1 cellular context compared by ENCODE assay signal in genomic region chr1:181189691-181190361, GRCh38.
TF ChIP-seq lines count a peak whose summit lies in the region.

No MANE protein-coding gene starts in this region.

TF ChIP-seq in K562, 482 proteins besides CTCF, POLR2A, EP300 and RAD21 (continued from another document and continues in another):
- TF ChIP-seq, protein P1, sequence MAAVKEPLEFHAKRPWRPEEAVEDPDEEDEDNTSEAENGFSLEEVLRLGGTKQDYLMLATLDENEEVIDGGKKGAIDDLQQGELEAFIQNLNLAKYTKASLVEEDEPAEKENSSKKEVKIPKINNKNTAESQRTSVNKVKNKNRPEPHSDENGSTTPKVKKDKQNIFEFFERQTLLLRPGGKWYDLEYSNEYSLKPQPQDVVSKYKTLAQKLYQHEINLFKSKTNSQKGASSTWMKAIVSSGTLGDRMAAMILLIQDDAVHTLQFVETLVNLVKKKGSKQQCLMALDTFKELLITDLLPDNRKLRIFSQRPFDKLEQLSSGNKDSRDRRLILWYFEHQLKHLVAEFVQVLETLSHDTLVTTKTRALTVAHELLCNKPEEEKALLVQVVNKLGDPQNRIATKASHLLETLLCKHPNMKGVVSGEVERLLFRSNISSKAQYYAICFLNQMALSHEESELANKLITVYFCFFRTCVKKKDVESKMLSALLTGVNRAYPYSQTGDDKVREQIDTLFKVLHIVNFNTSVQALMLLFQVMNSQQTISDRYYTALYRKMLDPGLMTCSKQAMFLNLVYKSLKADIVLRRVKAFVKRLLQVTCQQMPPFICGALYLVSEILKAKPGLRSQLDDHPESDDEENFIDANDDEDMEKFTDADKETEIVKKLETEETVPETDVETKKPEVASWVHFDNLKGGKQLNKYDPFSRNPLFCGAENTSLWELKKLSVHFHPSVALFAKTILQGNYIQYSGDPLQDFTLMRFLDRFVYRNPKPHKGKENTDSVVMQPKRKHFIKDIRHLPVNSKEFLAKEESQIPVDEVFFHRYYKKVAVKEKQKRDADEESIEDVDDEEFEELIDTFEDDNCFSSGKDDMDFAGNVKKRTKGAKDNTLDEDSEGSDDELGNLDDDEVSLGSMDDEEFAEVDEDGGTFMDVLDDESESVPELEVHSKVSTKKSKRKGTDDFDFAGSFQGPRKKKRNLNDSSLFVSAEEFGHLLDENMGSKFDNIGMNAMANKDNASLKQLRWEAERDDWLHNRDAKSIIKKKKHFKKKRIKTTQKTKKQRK (IDR thresholded peaks at IDR 0.05; ENCODE audit: borderline replicate concordance, low read depth, low read length), result no peak
- no peak for TF ChIP-seq TSHZ1 (CRISPR knock-in tag; IDR thresholded peaks at IDR 0.05)
- TF ChIP-seq ZNF445 (CRISPR knock-in tag; IDR thresholded peaks at IDR 0.05; ENCODE audit: low read depth), result no peak
- TF ChIP-seq KAT8 (IDR thresholded peaks at IDR 0.05; ENCODE audit: low read depth), result no peak
- no peak for TF ChIP-seq WHSC1 (IDR thresholded peaks at IDR 0.05; ENCODE audit: low read length)
- no peak for TF ChIP-seq ZNF507 (tag; conservative IDR thresholded peaks at IDR 0.05)
- peak; percentile 34 for TF ChIP-seq CCNT2 (IDR thresholded peaks at IDR 0.05; ENCODE audit: borderline replicate concordance, extremely low read depth, insufficient read length, low read depth, low read length)
- TF ChIP-seq SP1 (CRISPR knock-in tag; IDR thresholded peaks at IDR 0.05), result no peak
- TF ChIP-seq ZNF217 (CRISPR knock-in tag; IDR thresholded peaks at IDR 0.05), result no peak
- no peak for TF ChIP-seq GABPB2 (CRISPR knock-in tag; conservative IDR thresholded peaks at IDR 0.05)
- TF ChIP-seq SAFB (IDR thresholded peaks at IDR 0.05; ENCODE audit: borderline replicate concordance, low read depth, low read length), result no peak
- TF ChIP-seq ATF7 (IDR thresholded peaks at IDR 0.05), result no peak
- TF ChIP-seq RCOR1 (IDR thresholded peaks at IDR 0.05; ENCODE audit: borderline replicate concordance in 1 of 2, low read depth in 2 of 2, low read length in 2 of 2), result no peak
- no peak for TF ChIP-seq NELFE (IDR thresholded peaks at IDR 0.05; ENCODE audit: insufficient read depth, insufficient read length)
- no peak for TF ChIP-seq NFE2L1 (tag; IDR thresholded peaks at IDR 0.05; ENCODE audit: borderline replicate concordance, low read depth)
- 0 out of 2 replicates have a peak, but pooled peaks have one; percentile 21 for TF ChIP-seq ZNF263 (CRISPR knock-in tag; IDR thresholded peaks at IDR 0.05; ENCODE audit: borderline replicate concordance)
- no peak for TF ChIP-seq ZNF280A (IDR thresholded peaks at IDR 0.05; ENCODE audit: low read depth, partially characterized antibody)
- TF ChIP-seq, protein P2, sequence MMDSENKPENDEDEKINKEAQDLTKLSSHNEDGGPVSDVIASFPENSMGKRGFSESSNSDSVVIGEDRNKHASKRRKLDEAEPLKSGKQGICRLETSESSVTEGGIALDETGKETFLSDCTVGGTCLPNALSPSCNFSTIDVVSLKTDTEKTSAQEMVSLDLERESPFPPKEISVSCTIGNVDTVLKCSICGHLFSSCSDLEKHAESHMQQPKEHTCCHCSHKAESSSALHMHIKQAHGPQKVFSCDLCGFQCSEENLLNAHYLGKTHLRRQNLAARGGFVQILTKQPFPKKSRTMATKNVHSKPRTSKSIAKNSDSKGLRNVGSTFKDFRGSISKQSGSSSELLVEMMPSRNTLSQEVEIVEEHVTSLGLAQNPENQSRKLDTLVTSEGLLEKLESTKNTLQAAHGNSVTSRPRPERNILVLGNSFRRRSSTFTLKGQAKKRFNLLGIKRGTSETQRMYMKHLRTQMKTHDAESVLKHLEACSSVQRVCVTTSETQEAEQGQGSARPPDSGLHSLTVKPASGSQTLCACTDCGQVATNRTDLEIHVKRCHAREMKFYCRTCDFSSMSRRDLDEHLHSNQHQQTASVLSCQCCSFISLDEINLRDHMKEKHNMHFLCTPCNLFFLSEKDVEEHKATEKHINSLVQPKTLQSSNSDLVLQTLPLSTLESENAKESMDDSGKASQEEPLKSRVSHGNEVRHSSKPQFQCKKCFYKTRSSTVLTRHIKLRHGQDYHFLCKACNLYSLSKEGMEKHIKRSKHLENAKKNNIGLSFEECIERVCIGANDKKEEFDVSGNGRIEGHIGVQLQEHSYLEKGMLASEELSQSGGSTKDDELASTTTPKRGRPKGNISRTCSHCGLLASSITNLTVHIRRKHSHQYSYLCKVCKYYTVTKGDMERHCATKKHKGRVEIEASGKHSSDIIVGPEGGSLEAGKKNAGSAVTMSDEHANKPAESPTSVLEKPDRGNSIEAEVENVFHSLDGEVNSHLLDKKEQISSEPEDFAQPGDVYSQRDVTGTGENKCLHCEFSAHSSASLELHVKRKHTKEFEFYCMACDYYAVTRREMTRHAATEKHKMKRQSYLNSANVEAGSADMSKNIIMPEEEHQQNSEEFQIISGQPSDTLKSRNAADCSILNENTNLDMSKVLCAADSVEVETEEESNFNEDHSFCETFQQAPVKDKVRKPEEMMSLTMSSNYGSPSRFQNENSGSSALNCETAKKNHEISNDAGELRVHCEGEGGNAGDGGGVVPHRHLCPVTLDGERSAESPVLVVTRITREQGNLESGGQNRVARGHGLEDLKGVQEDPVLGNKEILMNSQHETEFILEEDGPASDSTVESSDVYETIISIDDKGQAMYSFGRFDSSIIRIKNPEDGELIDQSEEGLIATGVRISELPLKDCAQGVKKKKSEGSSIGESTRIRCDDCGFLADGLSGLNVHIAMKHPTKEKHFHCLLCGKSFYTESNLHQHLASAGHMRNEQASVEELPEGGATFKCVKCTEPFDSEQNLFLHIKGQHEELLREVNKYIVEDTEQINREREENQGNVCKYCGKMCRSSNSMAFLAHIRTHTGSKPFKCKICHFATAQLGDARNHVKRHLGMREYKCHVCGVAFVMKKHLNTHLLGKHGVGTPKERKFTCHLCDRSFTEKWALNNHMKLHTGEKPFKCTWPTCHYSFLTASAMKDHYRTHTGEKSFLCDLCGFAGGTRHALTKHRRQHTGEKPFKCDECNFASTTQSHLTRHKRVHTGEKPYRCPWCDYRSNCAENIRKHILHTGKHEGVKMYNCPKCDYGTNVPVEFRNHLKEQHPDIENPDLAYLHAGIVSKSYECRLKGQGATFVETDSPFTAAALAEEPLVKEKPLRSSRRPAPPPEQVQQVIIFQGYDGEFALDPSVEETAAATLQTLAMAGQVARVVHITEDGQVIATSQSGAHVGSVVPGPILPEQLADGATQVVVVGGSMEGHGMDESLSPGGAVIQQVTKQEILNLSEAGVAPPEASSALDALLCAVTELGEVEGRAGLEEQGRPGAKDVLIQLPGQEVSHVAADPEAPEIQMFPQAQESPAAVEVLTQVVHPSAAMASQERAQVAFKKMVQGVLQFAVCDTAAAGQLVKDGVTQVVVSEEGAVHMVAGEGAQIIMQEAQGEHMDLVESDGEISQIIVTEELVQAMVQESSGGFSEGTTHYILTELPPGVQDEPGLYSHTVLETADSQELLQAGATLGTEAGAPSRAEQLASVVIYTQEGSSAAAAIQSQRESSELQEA (IDR thresholded peaks at IDR 0.05; ENCODE audit: low read depth), result no peak
- no peak for TF ChIP-seq U2AF2 (optimal IDR thresholded peaks at IDR 0.05; ENCODE audit: low read depth, low read length)
- TF ChIP-seq RHOXF2B (CRISPR knock-in tag; conservative IDR thresholded peaks at IDR 0.05), result no peak
- TF ChIP-seq ZNF282 (CRISPR knock-in tag; IDR thresholded peaks at IDR 0.05), result no peak
- no peak for TF ChIP-seq CBFA2T3 (IDR thresholded peaks at IDR 0.05)
- no peak for TF ChIP-seq GTF2A2 (tag; IDR thresholded peaks at IDR 0.05)
- TF ChIP-seq EHMT2 (IDR thresholded peaks at IDR 0.05), result no peak
- TF ChIP-seq SNRNP70 (optimal IDR thresholded peaks at IDR 0.05; ENCODE audit: low read depth, low read length), result no peak
- no peak for TF ChIP-seq NCOA2 (IDR thresholded peaks at IDR 0.05; ENCODE audit: partially characterized antibody in 2 of 2)
- no peak for TF ChIP-seq ZNF444 (CRISPR knock-in tag; IDR thresholded peaks at IDR 0.05)
- no peak for TF ChIP-seq TAL1 (IDR thresholded peaks at IDR 0.05)
- no peak for TF ChIP-seq E2F6 (IDR thresholded peaks at IDR 0.05; ENCODE audit: borderline replicate concordance in 1 of 2, extremely low read depth in 1 of 2, insufficient read depth in 1 of 2, insufficient read length in 1 of 2, low read depth in 1 of 2, low read length in 1 of 2, poor library complexity in 1 of 2, severe bottlenecking in 1 of 2)
- no peak for TF ChIP-seq RBM39 (optimal IDR thresholded peaks at IDR 0.05; ENCODE audit: low read depth, low read length)
- no peak for TF ChIP-seq SRSF9 (IDR thresholded peaks at IDR 0.05; ENCODE audit: borderline replicate concordance, low read depth, low read length)
- TF ChIP-seq ZNF717 (CRISPR knock-in tag; IDR thresholded peaks at IDR 0.05), result no peak
- no peak for TF ChIP-seq PURB (CRISPR knock-in tag; IDR thresholded peaks at IDR 0.05; ENCODE audit: low read depth)
- no peak for TF ChIP-seq PHB2 (IDR thresholded peaks at IDR 0.05; ENCODE audit: low read depth)
- TF ChIP-seq JUND (IDR thresholded peaks at IDR 0.05; ENCODE audit: borderline replicate concordance, low read depth, low read length), result 0 out of 2 replicates have a peak, but pooled peaks have one; percentile 10
- no peak for TF ChIP-seq JUND (tag; IDR thresholded peaks at IDR 0.05; ENCODE audit: borderline replicate concordance, low read depth, low read length)
- TF ChIP-seq SAP30 (IDR thresholded peaks at IDR 0.05; ENCODE audit: borderline replicate concordance, insufficient read depth, low read depth, low read length, poor library complexity, severe bottlenecking), result no peak
